Comparison of ENCODE assay signal across 2 cellular contexts in genomic region chr5:181210698-181211097, GRCh38. TPM values are rescaled to one million over a fixed set of nuclear protein-coding genes. Genes with fewer than 3 reads are reported as not detected.
"Had no signal": no experiment of that assay in that cellular context is flagged by ENCODE, and none has a peak within 500 bp of the region (broad histone marks: within the 10 kb centered on the region; RNA-seq: fewer than 3 reads in every experiment).

No MANE protein-coding gene starts in this region.

RNA-seq across cellular contexts. Expression of gene TRIM7, which starts 5.7 kb away (rescaled TPM):
- total RNA-seq: hepatocyte, smooth muscle cell had no signal
- polyA plus RNA-seq: smooth muscle cell had no signal
